In the genomic region with DNA sequence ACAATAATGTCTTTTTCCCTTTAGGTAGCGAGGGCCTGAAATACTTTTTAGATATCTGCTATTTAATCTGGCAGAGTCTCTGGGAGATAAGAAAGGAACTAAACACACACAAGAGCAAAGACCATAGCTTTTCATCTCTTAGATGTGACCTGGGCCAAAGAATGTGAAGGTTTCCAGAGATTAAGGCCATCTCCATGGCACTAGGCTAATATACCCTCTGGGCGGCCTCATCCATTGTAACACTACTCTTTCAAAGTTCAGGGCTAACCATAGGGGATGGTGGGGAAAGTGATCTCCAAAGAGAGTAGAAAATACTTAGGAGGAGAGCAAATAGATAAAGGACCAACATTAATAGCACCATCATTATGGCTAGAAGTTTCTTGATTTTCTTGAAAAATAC, we compare ENCODE assay signal across 1 cellular context.
A peak's percentile ranks its signal among the peaks of the same experiment; 100 is the strongest.
TF ChIP-seq lines count a peak whose summit lies in the region.

No MANE protein-coding gene starts in this region.

TF ChIP-seq in HepG2, 621 proteins besides CTCF, POLR2A, EP300 and RAD21 (continued from another document):
- TF ChIP-seq MED8 (CRISPR knock-in tag; IDR thresholded peaks at IDR 0.05; ENCODE audit: insufficient replicate concordance), result no peak
- TF ChIP-seq ZKSCAN5 (CRISPR knock-in tag; IDR thresholded peaks at IDR 0.05), result peak; percentile 68; the same call in 1 of the 2 replicates
- TF ChIP-seq ZNF343 (CRISPR knock-in tag; IDR thresholded peaks at IDR 0.05), result no peak
- TF ChIP-seq RFX1 (IDR thresholded peaks at IDR 0.05), result no peak
- no peak for TF ChIP-seq ZNF136 (CRISPR knock-in tag; IDR thresholded peaks at IDR 0.05; ENCODE audit: low read depth)
- TF ChIP-seq ATF3 (CRISPR knock-in tag; IDR thresholded peaks at IDR 0.05), result no peak
- no peak for TF ChIP-seq BRF2 (CRISPR knock-in tag; IDR thresholded peaks at IDR 0.05)
- TF ChIP-seq ZNF282 (IDR thresholded peaks at IDR 0.05; ENCODE audit: partially characterized antibody), result no peak
- TF ChIP-seq ZBTB7A (CRISPR knock-in tag; IDR thresholded peaks at IDR 0.05), result no peak
- no peak for TF ChIP-seq TGIF2 (CRISPR knock-in tag; IDR thresholded peaks at IDR 0.05)
- TF ChIP-seq YY1 (IDR thresholded peaks at IDR 0.05; ENCODE audit: insufficient read depth, insufficient replicate concordance, low read depth, low read length), result no peak
- TF ChIP-seq, protein P1, sequence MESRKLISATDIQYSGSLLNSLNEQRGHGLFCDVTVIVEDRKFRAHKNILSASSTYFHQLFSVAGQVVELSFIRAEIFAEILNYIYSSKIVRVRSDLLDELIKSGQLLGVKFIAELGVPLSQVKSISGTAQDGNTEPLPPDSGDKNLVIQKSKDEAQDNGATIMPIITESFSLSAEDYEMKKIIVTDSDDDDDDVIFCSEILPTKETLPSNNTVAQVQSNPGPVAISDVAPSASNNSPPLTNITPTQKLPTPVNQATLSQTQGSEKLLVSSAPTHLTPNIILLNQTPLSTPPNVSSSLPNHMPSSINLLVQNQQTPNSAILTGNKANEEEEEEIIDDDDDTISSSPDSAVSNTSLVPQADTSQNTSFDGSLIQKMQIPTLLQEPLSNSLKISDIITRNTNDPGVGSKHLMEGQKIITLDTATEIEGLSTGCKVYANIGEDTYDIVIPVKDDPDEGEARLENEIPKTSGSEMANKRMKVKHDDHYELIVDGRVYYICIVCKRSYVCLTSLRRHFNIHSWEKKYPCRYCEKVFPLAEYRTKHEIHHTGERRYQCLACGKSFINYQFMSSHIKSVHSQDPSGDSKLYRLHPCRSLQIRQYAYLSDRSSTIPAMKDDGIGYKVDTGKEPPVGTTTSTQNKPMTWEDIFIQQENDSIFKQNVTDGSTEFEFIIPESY (CRISPR knock-in tag; IDR thresholded peaks at IDR 0.05), result no peak
- no peak for TF ChIP-seq SMAD1 (CRISPR knock-in tag; IDR thresholded peaks at IDR 0.05; ENCODE audit: borderline replicate concordance, low read depth)
- TF ChIP-seq GFI1 (CRISPR knock-in tag; IDR thresholded peaks at IDR 0.05; ENCODE audit: borderline replicate concordance), result no peak
- TF ChIP-seq CHD4 (IDR thresholded peaks at IDR 0.05; ENCODE audit: borderline replicate concordance, low read length), result no peak
- TF ChIP-seq ZFY (CRISPR knock-in tag; IDR thresholded peaks at IDR 0.05), result no peak
- no peak for TF ChIP-seq AKNA (CRISPR knock-in tag; IDR thresholded peaks at IDR 0.05; ENCODE audit: borderline replicate concordance)
- TF ChIP-seq, protein P2, sequence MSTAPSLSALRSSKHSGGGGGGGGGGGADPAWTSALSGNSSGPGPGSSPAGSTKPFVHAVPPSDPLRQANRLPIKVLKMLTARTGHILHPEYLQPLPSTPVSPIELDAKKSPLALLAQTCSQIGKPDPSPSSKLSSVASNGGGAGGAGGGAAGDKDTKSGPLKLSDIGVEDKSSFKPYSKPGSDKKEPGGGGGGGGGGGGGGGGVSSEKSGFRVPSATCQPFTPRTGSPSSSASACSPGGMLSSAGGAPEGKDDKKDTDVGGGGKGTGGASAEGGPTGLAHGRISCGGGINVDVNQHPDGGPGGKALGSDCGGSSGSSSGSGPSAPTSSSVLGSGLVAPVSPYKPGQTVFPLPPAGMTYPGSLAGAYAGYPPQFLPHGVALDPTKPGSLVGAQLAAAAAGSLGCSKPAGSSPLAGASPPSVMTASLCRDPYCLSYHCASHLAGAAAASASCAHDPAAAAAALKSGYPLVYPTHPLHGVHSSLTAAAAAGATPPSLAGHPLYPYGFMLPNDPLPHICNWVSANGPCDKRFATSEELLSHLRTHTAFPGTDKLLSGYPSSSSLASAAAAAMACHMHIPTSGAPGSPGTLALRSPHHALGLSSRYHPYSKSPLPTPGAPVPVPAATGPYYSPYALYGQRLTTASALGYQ (CRISPR knock-in tag; IDR thresholded peaks at IDR 0.05), result 0 out of 2 replicates have a peak, but pooled peaks have one; percentile 24
- no peak for TF ChIP-seq TBL1XR1 (IDR thresholded peaks at IDR 0.05; ENCODE audit: borderline replicate concordance, low read length, partially characterized antibody)
- TF ChIP-seq, protein P3, sequence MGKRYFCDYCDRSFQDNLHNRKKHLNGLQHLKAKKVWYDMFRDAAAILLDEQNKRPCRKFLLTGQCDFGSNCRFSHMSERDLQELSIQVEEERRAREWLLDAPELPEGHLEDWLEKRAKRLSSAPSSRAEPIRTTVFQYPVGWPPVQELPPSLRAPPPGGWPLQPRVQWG (CRISPR knock-in tag; IDR thresholded peaks at IDR 0.05; ENCODE audit: borderline replicate concordance, low read depth), result no peak
- TF ChIP-seq MED1 (CRISPR knock-in tag; IDR thresholded peaks at IDR 0.05), result peak; percentile 63
- TF ChIP-seq ZNF616 (CRISPR knock-in tag; IDR thresholded peaks at IDR 0.05; ENCODE audit: low read depth), result no peak
- no peak for TF ChIP-seq PTBP1 (IDR thresholded peaks at IDR 0.05; ENCODE audit: low read depth, low read length, poor library complexity, severe bottlenecking)
